In genomic region chr11:72758304-72758689, GRCh38 we compare ENCODE assay signal across 11 cellular contexts. TPM values are rescaled to one million over a fixed set of nuclear protein-coding genes. Genes with fewer than 3 reads are reported as not detected.
A peak's percentile ranks its signal among the peaks of the same experiment; 100 is the strongest.
DNase-seq lines count a peak whose midpoint lies in the region; ATAC-seq and TF ChIP-seq lines count a peak whose summit lies in the region.
"Had no signal": no experiment of that assay in that cellular context is flagged by ENCODE, and none has a peak within 500 bp of the region (broad histone marks: within the 10 kb centered on the region; RNA-seq: fewer than 3 reads in every experiment).

No MANE protein-coding gene starts in this region.

- peaks cover 28% of the 10 kb centered on the region for H3K4me1 Mint-ChIP-seq in chondrocyte (ENCODE audit: low read depth)
- peaks cover 18% of the 10 kb centered on the region for H3K4me1 Mint-ChIP-seq in activated CD4-positive, alpha-beta T cell treated with anti-CD3 and anti-CD28 coated beads, Interleukin-2, amount 10 ng/mL, durations not matched to agents 24 days and 14 days

- intact Hi-C loops in activated CD4-positive, alpha-beta T cell treated with anti-CD3 and anti-CD28 coated beads, Interleukin-2, amount 10 ng/mL, durations not matched to agents 24 days and 14 days (cut with micrococcal nuclease): no loop called here

- peak overlapping the region; percentile 49 for H3K27ac Mint-ChIP-seq in chondrocyte (ENCODE audit: unreplicated experiment)
- no peak overlapping the region for H3K27ac Mint-ChIP-seq in activated CD4-positive, alpha-beta T cell treated with anti-CD3 and anti-CD28 coated beads, Interleukin-2, amount 10 ng/mL, durations not matched to agents 24 days and 14 days

- H3K36me3 Mint-ChIP-seq in chondrocyte (ENCODE audit: low read depth): peaks cover 34% of the 10 kb centered on the region
- H3K36me3 Mint-ChIP-seq in activated CD4-positive, alpha-beta T cell treated with anti-CD3 and anti-CD28 coated beads, Interleukin-2, amount 10 ng/mL, durations not matched to agents 24 days and 14 days (ENCODE audit: low read depth): peaks cover 4% of the 10 kb centered on the region

- H3K9me3 Mint-ChIP-seq in chondrocyte (ENCODE audit: low read depth): peaks cover 12% of the 10 kb centered on the region
- no peaks in the 10 kb centered on the region for H3K9me3 Mint-ChIP-seq in activated CD4-positive, alpha-beta T cell treated with anti-CD3 and anti-CD28 coated beads, Interleukin-2, amount 10 ng/mL, durations not matched to agents 24 days and 14 days
- H3K9me3 Mint-ChIP-seq: brain had no signal

- no peaks in the 10 kb centered on the region for H3K27me3 Mint-ChIP-seq in chondrocyte (ENCODE audit: low read depth)
- no peaks in the 10 kb centered on the region for H3K27me3 Mint-ChIP-seq in activated CD4-positive, alpha-beta T cell treated with anti-CD3 and anti-CD28 coated beads, Interleukin-2, amount 10 ng/mL, durations not matched to agents 24 days and 14 days

- DNase-seq in ELR (ENCODE audit: low read depth): peak; percentile 93
- DNase-seq in OCI-M1 (lab: John Stamatoyannopoulos, UW): peak; percentile 68
- no peak for DNase-seq in chondrocyte (ENCODE audit: low spot score)
- peak; percentile 48 for DNase-seq in non-pigmented ciliary epithelial cell (ENCODE audit: low read depth)
- no peak for DNase-seq in activated CD4-positive, alpha-beta T cell treated with anti-CD3 and anti-CD28 coated beads, Interleukin-2, amount 10 ng/mL, durations not matched to agents 24 days and 14 days
- DNase-seq in central memory CD4-positive, alpha-beta T cell: no peak
- DNase-seq: activated gamma-delta T cell, SIG-M5 had no signal

- ATAC-seq in GM19452 (IDR thresholded peaks at IDR 0.05; ENCODE audit: unreplicated experiment): no peak
- no peak for ATAC-seq in GM18520 (IDR thresholded peaks at IDR 0.05; ENCODE audit: unreplicated experiment)

- H3K4me3 Mint-ChIP-seq in chondrocyte (ENCODE audit: unreplicated experiment): no peak overlapping the region
- H3K4me3 Mint-ChIP-seq in activated CD4-positive, alpha-beta T cell treated with anti-CD3 and anti-CD28 coated beads, Interleukin-2, amount 10 ng/mL, durations not matched to agents 24 days and 14 days: no peak overlapping the region
- H3K4me3 Mint-ChIP-seq: brain had no signal

- no peak for TF ChIP-seq CTCF in chondrocyte (IDR thresholded peaks at IDR 0.05)

RNA-seq across cellular contexts. Expression of gene ARAP1, which starts 6.1 kb away (rescaled TPM):
- total RNA-seq in chondrocyte: 45.3 to 67.4 TPM (median 48.1 TPM) in 3 replicates
- total RNA-seq in activated CD4-positive, alpha-beta T cell treated with anti-CD3 and anti-CD28 coated beads, Interleukin-2, amount 10 ng/mL, durations not matched to agents 24 days and 14 days: 76.9 and 81.5 TPM in 2 replicates

RNA-seq across cellular contexts. Expression of gene STARD10, which starts 35.5 kb away (rescaled TPM):
- total RNA-seq in chondrocyte: 58.8 to 81.0 TPM (median 79.4 TPM) in 3 replicates
- 16.3 and 17.2 TPM in 2 replicates for total RNA-seq in activated CD4-positive, alpha-beta T cell treated with anti-CD3 and anti-CD28 coated beads, Interleukin-2, amount 10 ng/mL, durations not matched to agents 24 days and 14 days

RNA-seq across cellular contexts. Expression of gene ATG16L2, which starts 55.9 kb away (rescaled TPM):
- 7.9 to 14.8 TPM (median 9.9 TPM) in 3 replicates for total RNA-seq in chondrocyte
- 74.1 and 75.8 TPM in 2 replicates for total RNA-seq in activated CD4-positive, alpha-beta T cell treated with anti-CD3 and anti-CD28 coated beads, Interleukin-2, amount 10 ng/mL, durations not matched to agents 24 days and 14 days

Comparison
In these comparisons a context has a peak if more than half of its experiments do, and no peak if none do; other contexts are left out.
1. DNase-seq: peak in ELR (single experiment), OCI-M1 (single experiment) and non-pigmented ciliary epithelial cell (single experiment); none in chondrocyte (single experiment), activated CD4-positive, alpha-beta T cell treated with anti-CD3 and anti-CD28 coated beads, Interleukin-2, amount 10 ng/mL, durations not matched to agents 24 days and 14 days (single experiment) and central memory CD4-positive, alpha-beta T cell (single experiment).